In the genomic region with DNA sequence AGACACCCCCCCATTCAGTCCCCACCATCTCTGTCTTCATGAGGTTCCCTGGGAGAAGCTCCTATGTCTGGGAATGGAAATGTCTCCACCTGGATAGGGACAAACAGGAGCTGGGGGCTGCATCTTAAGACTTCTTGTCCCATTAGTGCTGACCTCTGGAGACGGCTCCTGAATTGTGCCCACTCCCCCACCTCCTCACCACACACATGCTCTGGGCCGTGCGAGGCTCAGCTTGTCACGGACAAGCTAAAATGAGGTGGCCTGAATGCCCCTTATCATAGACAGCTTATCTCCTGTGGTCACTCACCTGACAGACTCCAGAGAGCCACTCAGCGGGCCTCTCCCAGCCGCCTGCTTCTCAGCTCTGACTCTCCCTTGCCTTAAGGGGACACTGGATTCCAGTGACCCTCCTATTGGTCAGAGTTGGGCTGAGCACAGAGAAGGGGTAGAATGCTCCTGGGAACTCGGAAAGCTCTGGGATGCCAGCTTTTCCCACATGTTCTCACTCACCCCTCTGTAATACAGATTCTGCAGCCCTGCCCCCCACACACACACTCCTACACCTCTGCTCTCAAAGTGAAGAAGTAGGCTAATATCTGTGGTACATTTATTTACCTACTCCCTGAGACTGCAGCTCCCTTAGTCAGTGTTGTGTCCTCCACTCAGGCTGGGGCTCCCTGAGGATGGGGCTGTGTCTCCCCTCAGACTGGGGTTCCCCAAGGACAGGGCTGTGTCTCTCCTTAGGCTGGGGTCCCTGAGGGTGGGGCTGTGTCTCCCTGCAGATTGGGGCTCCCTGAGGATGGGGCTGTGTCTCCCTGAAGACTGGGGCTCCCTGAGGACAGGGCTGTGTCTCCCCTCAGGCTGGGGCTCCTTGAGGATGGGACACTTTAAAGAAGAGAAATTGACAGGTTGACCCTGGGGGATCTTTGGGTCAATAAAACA, we compare ENCODE assay signal across 1 cellular context.
TF ChIP-seq lines count a peak whose summit lies in the region.

No MANE protein-coding gene starts in this region.

TF ChIP-seq in K562, 482 proteins besides CTCF, POLR2A, EP300 and RAD21 (continued from another document and continues in another):
- TF ChIP-seq, protein P1, sequence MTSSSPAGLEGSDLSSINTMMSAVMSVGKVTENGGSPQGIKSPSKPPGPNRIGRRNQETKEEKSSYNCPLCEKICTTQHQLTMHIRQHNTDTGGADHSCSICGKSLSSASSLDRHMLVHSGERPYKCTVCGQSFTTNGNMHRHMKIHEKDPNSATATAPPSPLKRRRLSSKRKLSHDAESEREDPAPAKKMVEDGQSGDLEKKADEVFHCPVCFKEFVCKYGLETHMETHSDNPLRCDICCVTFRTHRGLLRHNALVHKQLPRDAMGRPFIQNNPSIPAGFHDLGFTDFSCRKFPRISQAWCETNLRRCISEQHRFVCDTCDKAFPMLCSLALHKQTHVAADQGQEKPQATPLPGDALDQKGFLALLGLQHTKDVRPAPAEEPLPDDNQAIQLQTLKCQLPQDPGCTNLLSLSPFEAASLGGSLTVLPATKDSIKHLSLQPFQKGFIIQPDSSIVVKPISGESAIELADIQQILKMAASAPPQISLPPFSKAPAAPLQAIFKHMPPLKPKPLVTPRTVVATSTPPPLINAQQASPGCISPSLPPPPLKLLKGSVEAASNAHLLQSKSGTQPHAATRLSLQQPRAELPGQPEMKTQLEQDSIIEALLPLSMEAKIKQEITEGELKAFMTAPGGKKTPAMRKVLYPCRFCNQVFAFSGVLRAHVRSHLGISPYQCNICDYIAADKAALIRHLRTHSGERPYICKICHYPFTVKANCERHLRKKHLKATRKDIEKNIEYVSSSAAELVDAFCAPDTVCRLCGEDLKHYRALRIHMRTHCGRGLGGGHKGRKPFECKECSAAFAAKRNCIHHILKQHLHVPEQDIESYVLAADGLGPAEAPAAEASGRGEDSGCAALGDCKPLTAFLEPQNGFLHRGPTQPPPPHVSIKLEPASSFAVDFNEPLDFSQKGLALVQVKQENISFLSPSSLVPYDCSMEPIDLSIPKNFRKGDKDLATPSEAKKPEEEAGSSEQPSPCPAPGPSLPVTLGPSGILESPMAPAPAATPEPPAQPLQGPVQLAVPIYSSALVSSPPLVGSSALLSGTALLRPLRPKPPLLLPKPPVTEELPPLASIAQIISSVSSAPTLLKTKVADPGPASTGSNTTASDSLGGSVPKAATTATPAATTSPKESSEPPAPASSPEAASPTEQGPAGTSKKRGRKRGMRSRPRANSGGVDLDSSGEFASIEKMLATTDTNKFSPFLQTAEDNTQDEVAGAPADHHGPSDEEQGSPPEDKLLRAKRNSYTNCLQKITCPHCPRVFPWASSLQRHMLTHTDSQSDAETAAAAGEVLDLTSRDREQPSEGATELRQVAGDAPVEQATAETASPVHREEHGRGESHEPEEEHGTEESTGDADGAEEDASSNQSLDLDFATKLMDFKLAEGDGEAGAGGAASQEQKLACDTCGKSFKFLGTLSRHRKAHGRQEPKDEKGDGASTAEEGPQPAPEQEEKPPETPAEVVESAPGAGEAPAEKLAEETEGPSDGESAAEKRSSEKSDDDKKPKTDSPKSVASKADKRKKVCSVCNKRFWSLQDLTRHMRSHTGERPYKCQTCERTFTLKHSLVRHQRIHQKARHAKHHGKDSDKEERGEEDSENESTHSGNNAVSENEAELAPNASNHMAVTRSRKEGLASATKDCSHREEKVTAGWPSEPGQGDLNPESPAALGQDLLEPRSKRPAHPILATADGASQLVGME (CRISPR knock-in tag; IDR thresholded peaks at IDR 0.05) = peak; percentile 69; the same call in 1 of the 2 replicates
- peak; percentile 50; the same call in 1 of the 2 replicates for TF ChIP-seq MEF2D (tag; conservative IDR thresholded peaks at IDR 0.05; ENCODE audit: low read depth)
- peak; percentile 67; the same call in 1 of the 2 replicates for TF ChIP-seq ATF7 (IDR thresholded peaks at IDR 0.05)
- peak; percentile 72; the same call in 1 of the 2 replicates for TF ChIP-seq BCL6 (CRISPR knock-in tag; IDR thresholded peaks at IDR 0.05)
- no peak for TF ChIP-seq STAT5A (IDR thresholded peaks at IDR 0.05; ENCODE audit: borderline replicate concordance, low read length)
- TF ChIP-seq RNF2 (IDR thresholded peaks at IDR 0.05) = peak; percentile 87; the same call in 1 of the 2 replicates
- TF ChIP-seq ELF2 (CRISPR knock-in tag; IDR thresholded peaks at IDR 0.05) = no peak
- no peak for TF ChIP-seq ZSCAN32 (CRISPR knock-in tag; IDR thresholded peaks at IDR 0.05)
- no peak; the same call in 1 of the 2 replicates for TF ChIP-seq POLR2AphosphoS2 (IDR thresholded peaks at IDR 0.05; ENCODE audit: low read length)
- TF ChIP-seq TRIM28 (IDR thresholded peaks at IDR 0.05) = 0 out of 2 replicates have a peak, but pooled peaks have one; percentile 18
- TF ChIP-seq MIER1 (IDR thresholded peaks at IDR 0.05; ENCODE audit: low read depth) = no peak
- no peak for TF ChIP-seq ZNF324 (CRISPR knock-in tag; IDR thresholded peaks at IDR 0.05)
- TF ChIP-seq, protein P2, sequence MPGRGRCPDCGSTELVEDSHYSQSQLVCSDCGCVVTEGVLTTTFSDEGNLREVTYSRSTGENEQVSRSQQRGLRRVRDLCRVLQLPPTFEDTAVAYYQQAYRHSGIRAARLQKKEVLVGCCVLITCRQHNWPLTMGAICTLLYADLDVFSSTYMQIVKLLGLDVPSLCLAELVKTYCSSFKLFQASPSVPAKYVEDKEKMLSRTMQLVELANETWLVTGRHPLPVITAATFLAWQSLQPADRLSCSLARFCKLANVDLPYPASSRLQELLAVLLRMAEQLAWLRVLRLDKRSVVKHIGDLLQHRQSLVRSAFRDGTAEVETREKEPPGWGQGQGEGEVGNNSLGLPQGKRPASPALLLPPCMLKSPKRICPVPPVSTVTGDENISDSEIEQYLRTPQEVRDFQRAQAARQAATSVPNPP (IDR thresholded peaks at IDR 0.05; ENCODE audit: borderline replicate concordance, insufficient read depth, insufficient read length) = no peak
- peak; percentile 42; the same call in 1 of the 2 replicates for TF ChIP-seq ADNP (tag; IDR thresholded peaks at IDR 0.05)
- TF ChIP-seq, protein P3, sequence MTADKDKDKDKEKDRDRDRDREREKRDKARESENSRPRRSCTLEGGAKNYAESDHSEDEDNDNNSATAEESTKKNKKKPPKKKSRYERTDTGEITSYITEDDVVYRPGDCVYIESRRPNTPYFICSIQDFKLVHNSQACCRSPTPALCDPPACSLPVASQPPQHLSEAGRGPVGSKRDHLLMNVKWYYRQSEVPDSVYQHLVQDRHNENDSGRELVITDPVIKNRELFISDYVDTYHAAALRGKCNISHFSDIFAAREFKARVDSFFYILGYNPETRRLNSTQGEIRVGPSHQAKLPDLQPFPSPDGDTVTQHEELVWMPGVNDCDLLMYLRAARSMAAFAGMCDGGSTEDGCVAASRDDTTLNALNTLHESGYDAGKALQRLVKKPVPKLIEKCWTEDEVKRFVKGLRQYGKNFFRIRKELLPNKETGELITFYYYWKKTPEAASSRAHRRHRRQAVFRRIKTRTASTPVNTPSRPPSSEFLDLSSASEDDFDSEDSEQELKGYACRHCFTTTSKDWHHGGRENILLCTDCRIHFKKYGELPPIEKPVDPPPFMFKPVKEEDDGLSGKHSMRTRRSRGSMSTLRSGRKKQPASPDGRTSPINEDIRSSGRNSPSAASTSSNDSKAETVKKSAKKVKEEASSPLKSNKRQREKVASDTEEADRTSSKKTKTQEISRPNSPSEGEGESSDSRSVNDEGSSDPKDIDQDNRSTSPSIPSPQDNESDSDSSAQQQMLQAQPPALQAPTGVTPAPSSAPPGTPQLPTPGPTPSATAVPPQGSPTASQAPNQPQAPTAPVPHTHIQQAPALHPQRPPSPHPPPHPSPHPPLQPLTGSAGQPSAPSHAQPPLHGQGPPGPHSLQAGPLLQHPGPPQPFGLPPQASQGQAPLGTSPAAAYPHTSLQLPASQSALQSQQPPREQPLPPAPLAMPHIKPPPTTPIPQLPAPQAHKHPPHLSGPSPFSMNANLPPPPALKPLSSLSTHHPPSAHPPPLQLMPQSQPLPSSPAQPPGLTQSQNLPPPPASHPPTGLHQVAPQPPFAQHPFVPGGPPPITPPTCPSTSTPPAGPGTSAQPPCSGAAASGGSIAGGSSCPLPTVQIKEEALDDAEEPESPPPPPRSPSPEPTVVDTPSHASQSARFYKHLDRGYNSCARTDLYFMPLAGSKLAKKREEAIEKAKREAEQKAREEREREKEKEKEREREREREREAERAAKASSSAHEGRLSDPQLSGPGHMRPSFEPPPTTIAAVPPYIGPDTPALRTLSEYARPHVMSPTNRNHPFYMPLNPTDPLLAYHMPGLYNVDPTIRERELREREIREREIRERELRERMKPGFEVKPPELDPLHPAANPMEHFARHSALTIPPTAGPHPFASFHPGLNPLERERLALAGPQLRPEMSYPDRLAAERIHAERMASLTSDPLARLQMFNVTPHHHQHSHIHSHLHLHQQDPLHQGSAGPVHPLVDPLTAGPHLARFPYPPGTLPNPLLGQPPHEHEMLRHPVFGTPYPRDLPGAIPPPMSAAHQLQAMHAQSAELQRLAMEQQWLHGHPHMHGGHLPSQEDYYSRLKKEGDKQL (CRISPR knock-in tag; IDR thresholded peaks at IDR 0.05; ENCODE audit: borderline replicate concordance) = no peak
- no peak for TF ChIP-seq HOXB6 (CRISPR knock-in tag; IDR thresholded peaks at IDR 0.05; ENCODE audit: borderline replicate concordance)
- TF ChIP-seq, protein P4, sequence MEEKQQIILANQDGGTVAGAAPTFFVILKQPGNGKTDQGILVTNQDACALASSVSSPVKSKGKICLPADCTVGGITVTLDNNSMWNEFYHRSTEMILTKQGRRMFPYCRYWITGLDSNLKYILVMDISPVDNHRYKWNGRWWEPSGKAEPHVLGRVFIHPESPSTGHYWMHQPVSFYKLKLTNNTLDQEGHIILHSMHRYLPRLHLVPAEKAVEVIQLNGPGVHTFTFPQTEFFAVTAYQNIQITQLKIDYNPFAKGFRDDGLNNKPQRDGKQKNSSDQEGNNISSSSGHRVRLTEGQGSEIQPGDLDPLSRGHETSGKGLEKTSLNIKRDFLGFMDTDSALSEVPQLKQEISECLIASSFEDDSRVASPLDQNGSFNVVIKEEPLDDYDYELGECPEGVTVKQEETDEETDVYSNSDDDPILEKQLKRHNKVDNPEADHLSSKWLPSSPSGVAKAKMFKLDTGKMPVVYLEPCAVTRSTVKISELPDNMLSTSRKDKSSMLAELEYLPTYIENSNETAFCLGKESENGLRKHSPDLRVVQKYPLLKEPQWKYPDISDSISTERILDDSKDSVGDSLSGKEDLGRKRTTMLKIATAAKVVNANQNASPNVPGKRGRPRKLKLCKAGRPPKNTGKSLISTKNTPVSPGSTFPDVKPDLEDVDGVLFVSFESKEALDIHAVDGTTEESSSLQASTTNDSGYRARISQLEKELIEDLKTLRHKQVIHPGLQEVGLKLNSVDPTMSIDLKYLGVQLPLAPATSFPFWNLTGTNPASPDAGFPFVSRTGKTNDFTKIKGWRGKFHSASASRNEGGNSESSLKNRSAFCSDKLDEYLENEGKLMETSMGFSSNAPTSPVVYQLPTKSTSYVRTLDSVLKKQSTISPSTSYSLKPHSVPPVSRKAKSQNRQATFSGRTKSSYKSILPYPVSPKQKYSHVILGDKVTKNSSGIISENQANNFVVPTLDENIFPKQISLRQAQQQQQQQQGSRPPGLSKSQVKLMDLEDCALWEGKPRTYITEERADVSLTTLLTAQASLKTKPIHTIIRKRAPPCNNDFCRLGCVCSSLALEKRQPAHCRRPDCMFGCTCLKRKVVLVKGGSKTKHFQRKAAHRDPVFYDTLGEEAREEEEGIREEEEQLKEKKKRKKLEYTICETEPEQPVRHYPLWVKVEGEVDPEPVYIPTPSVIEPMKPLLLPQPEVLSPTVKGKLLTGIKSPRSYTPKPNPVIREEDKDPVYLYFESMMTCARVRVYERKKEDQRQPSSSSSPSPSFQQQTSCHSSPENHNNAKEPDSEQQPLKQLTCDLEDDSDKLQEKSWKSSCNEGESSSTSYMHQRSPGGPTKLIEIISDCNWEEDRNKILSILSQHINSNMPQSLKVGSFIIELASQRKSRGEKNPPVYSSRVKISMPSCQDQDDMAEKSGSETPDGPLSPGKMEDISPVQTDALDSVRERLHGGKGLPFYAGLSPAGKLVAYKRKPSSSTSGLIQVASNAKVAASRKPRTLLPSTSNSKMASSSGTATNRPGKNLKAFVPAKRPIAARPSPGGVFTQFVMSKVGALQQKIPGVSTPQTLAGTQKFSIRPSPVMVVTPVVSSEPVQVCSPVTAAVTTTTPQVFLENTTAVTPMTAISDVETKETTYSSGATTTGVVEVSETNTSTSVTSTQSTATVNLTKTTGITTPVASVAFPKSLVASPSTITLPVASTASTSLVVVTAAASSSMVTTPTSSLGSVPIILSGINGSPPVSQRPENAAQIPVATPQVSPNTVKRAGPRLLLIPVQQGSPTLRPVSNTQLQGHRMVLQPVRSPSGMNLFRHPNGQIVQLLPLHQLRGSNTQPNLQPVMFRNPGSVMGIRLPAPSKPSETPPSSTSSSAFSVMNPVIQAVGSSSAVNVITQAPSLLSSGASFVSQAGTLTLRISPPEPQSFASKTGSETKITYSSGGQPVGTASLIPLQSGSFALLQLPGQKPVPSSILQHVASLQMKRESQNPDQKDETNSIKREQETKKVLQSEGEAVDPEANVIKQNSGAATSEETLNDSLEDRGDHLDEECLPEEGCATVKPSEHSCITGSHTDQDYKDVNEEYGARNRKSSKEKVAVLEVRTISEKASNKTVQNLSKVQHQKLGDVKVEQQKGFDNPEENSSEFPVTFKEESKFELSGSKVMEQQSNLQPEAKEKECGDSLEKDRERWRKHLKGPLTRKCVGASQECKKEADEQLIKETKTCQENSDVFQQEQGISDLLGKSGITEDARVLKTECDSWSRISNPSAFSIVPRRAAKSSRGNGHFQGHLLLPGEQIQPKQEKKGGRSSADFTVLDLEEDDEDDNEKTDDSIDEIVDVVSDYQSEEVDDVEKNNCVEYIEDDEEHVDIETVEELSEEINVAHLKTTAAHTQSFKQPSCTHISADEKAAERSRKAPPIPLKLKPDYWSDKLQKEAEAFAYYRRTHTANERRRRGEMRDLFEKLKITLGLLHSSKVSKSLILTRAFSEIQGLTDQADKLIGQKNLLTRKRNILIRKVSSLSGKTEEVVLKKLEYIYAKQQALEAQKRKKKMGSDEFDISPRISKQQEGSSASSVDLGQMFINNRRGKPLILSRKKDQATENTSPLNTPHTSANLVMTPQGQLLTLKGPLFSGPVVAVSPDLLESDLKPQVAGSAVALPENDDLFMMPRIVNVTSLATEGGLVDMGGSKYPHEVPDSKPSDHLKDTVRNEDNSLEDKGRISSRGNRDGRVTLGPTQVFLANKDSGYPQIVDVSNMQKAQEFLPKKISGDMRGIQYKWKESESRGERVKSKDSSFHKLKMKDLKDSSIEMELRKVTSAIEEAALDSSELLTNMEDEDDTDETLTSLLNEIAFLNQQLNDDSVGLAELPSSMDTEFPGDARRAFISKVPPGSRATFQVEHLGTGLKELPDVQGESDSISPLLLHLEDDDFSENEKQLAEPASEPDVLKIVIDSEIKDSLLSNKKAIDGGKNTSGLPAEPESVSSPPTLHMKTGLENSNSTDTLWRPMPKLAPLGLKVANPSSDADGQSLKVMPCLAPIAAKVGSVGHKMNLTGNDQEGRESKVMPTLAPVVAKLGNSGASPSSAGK (IDR thresholded peaks at IDR 0.05) = peak; percentile 97
- no peak for TF ChIP-seq TCF7 (IDR thresholded peaks at IDR 0.05; ENCODE audit: borderline replicate concordance)
- peak; percentile 74; the same call in 1 of the 2 replicates for TF ChIP-seq MTA3 (IDR thresholded peaks at IDR 0.05; ENCODE audit: borderline replicate concordance)
- no peak for TF ChIP-seq GABPB1 (CRISPR knock-in tag; IDR thresholded peaks at IDR 0.05)
- TF ChIP-seq E2F3 (CRISPR knock-in tag; IDR thresholded peaks at IDR 0.05) = peak; percentile 53; the same call in 1 of the 2 replicates
- no peak for TF ChIP-seq ZNF445 (CRISPR knock-in tag; IDR thresholded peaks at IDR 0.05; ENCODE audit: low read depth)
